In genomic region chr16:31132303-31132978, GRCh38 we compare ENCODE assay signal across 16 cellular contexts. TPM values are rescaled to one million over a fixed set of nuclear protein-coding genes. Genes with fewer than 3 reads are reported as not detected.
DNase-seq lines count a peak whose midpoint lies in the region; ATAC-seq and TF ChIP-seq lines count a peak whose summit lies in the region.
"Had no signal": no experiment of that assay in that cellular context is flagged by ENCODE, and none has a peak within 500 bp of the region (broad histone marks: within the 10 kb centered on the region; RNA-seq: fewer than 3 reads in every experiment).

No MANE protein-coding gene starts in this region.

- CTCF ChIA-PET in CD4-positive, alpha-beta T cell (lab: Charles Lee) = no interaction called here

- no peak for TF ChIP-seq CTCF in CD4-positive, alpha-beta T cell (IDR thresholded peaks at IDR 0.05)
- TF ChIP-seq CTCF in body of pancreas (IDR thresholded peaks at IDR 0.05) (no peak), neural crest cell (conservative IDR thresholded peaks at IDR 0.05) (no peak)

- H3K4me3 Mint-ChIP-seq in CD4-positive, alpha-beta T cell = no peak overlapping the region
- no peak overlapping the region for H3K4me3 Mint-ChIP-seq in neural crest cell

- no peaks in the 10 kb centered on the region for H3K9me3 ChIP-seq in CD4-positive, alpha-beta T cell (ENCODE audit: control insufficient read depth, low read length)
- no peaks in the 10 kb centered on the region for H3K9me3 ChIP-seq in body of pancreas
- H3K9me3 ChIP-seq in effector memory CD4-positive, alpha-beta T cell (ENCODE audit: control insufficient read depth, low read length) = no peaks in the 10 kb centered on the region
- H3K9me3 ChIP-seq: esophagus muscularis mucosa, upper lobe of right lung had no signal

- H3K4me3 ChIP-seq in body of pancreas = no peak overlapping the region
- H3K4me3 ChIP-seq in effector memory CD4-positive, alpha-beta T cell (ENCODE audit: insufficient read depth, low read depth, low read length, poor library complexity, severe bottlenecking) = no peak overlapping the region
- H3K4me3 ChIP-seq: esophagus muscularis mucosa had no signal

- H3K27ac ChIP-seq in CD4-positive, alpha-beta T cell (ENCODE audit: low read depth, low read length) = no peak overlapping the region
- H3K27ac ChIP-seq in body of pancreas = peak overlapping the region; percentile 89 to 98 (median 94)
- no peak overlapping the region for H3K27ac ChIP-seq in effector memory CD4-positive, alpha-beta T cell (ENCODE audit: insufficient read depth, low read length, poor library complexity, severe bottlenecking)
- H3K27ac ChIP-seq: esophagus muscularis mucosa had no signal

- H3K27me3 Mint-ChIP-seq in CD4-positive, alpha-beta T cell = no peaks in the 10 kb centered on the region
- H3K27me3 Mint-ChIP-seq in neural crest cell (ENCODE audit: low read depth) = peaks cover 12% of the 10 kb centered on the region

- ATAC-seq in CD4-positive, alpha-beta T cell (ENCODE audit: poor library complexity) = peak; percentile 15
- no peak for ATAC-seq in body of pancreas
- ATAC-seq: activated CD4-positive, CD25-positive, alpha-beta regulatory T cell treated with anti-CD3 and anti-CD28 coated beads, Interleukin-2, amount 50 U/mL, for 24 hours; upper lobe of right lung had no signal

- intact Hi-C loops in CD4-positive, alpha-beta T cell (cut with DNase I, micrococcal nuclease) = no loop called here
- intact Hi-C loops in body of pancreas (cut with DNase I) = no loop called here

- no peaks in the 10 kb centered on the region for H3K27me3 ChIP-seq in CD4-positive, alpha-beta T cell (ENCODE audit: control insufficient read depth, insufficient read depth, low read length)
- no peaks in the 10 kb centered on the region for H3K27me3 ChIP-seq in body of pancreas
- H3K27me3 ChIP-seq in effector memory CD4-positive, alpha-beta T cell (replicated peaks; ENCODE audit: control insufficient read depth, insufficient read depth, low read length, poor library complexity, severe bottlenecking) = no peaks in the 10 kb centered on the region
- H3K27me3 ChIP-seq: upper lobe of right lung had no signal

- 73 to 80% methylated on average over 13 to 17 of the region's 20 CpGs for WGBS in body of pancreas, 2 donors

- TF ChIP-seq POLR2A in body of pancreas (IDR thresholded peaks at IDR 0.05) = peak in 1 of 3 donors; percentile 3

- no peak for DNase-seq in CD4-positive, alpha-beta T cell
- DNase-seq in body of pancreas = no peak
- DNase-seq in neural crest cell (ENCODE audit: low read depth, low spot score) = no peak
- no peak for DNase-seq in middle frontal gyrus (ENCODE audit: extremely low spot score, low spot score)
- DNase-seq in NCI-H146 (lab: John Stamatoyannopoulos, UW) = no peak
- DNase-seq in effector memory CD4-positive, alpha-beta T cell = no peak
- DNase-seq: activated gamma-delta T cell treated with Interleukin-2 at 50 U/mL for 16 hours, glutamatergic neuron, mesendoderm, NCI-H1694, occipital lobe, SHP77 treated with DMSO at 0.1 percent for 48 hours, T-helper 2 cell, upper lobe of right lung had no signal

- H3K4me1 ChIP-seq in body of pancreas = peaks cover 76% of the 10 kb centered on the region
- H3K4me1 ChIP-seq in effector memory CD4-positive, alpha-beta T cell (ENCODE audit: control insufficient read depth, insufficient read depth, low read length, poor library complexity, severe bottlenecking) = no peaks in the 10 kb centered on the region

- no peaks in the 10 kb centered on the region for H3K9me3 Mint-ChIP-seq in CD4-positive, alpha-beta T cell
- no peaks in the 10 kb centered on the region for H3K9me3 Mint-ChIP-seq in neural crest cell

- H3K36me3 ChIP-seq in body of pancreas (replicated peaks in 1 of 2; ENCODE audit: insufficient read depth in 1 of 2, low read depth in 2 of 2) = peaks cover 0 to 4% of the 10 kb centered on the region in 2 donors
- H3K36me3 ChIP-seq in effector memory CD4-positive, alpha-beta T cell (ENCODE audit: control insufficient read depth, insufficient read depth, low read length) = peaks cover 32% of the 10 kb centered on the region

- peak overlapping the region; percentile 44 for H3K27ac Mint-ChIP-seq in CD4-positive, alpha-beta T cell
- peak overlapping the region; percentile 19 for H3K27ac Mint-ChIP-seq in neural crest cell (ENCODE audit: unreplicated experiment)

- H3K36me3 Mint-ChIP-seq in CD4-positive, alpha-beta T cell (ENCODE audit: low read depth) = peaks cover 52% of the 10 kb centered on the region
- H3K36me3 Mint-ChIP-seq in neural crest cell (ENCODE audit: low read depth) = no peaks in the 10 kb centered on the region

- H3K4me1 Mint-ChIP-seq in CD4-positive, alpha-beta T cell (ENCODE audit: low read depth) = no peaks in the 10 kb centered on the region
- H3K4me1 Mint-ChIP-seq in neural crest cell = peaks cover 21% of the 10 kb centered on the region

- POLR2A ChIA-PET in CD4-positive, alpha-beta T cell (lab: Charles Lee) = interaction anchor here (0.8 kb wide), 1 partner anchor 9 kb away, joined by 5 read pairs; no protein-coding TSS in a partner anchor

RNA-seq across cellular contexts. Expression of gene PRSS8, which starts 3.1 kb away (rescaled TPM):
- not detected for total RNA-seq in CD4-positive, alpha-beta T cell
- total RNA-seq in body of pancreas (10 to 100 TPM; 75.5 to 81.7 TPM), neural crest cell (not detected in 2 replicates)
- total RNA-seq: occipital lobe had no signal

RNA-seq across cellular contexts. Expression of gene KAT8, which starts 15.0 kb away (rescaled TPM):
- 100 to 1,000 TPM; 114 to 124 TPM for total RNA-seq in CD4-positive, alpha-beta T cell
- total RNA-seq in body of pancreas (10 to 100 TPM; 55.7 to 66.4 TPM), neural crest cell (72.6 and 76.9 TPM in 2 replicates)

RNA-seq across cellular contexts. Expression of gene PRSS36, which starts 17.4 kb away (rescaled TPM):
- total RNA-seq in CD4-positive, alpha-beta T cell = under 1 TPM; 0.33 to 0.56 TPM
- 10 to 100 TPM in 1 of 2 donors, under 1 TPM in 1; 0.52 to 65.3 TPM for total RNA-seq in body of pancreas
- total RNA-seq in neural crest cell = 0.68 and 1.1 TPM in 2 replicates
- total RNA-seq: occipital lobe had no signal

RNA-seq across cellular contexts. Expression of gene BCKDK, which starts 24.3 kb away (rescaled TPM):
- 1 to 10 TPM; 4.3 to 5.8 TPM for total RNA-seq in CD4-positive, alpha-beta T cell
- total RNA-seq in body of pancreas (10 to 100 TPM; 33.9 to 61.7 TPM), neural crest cell (42.4 and 43.5 TPM in 2 replicates)

RNA-seq across cellular contexts. Expression of gene VKORC1, which starts 37.8 kb away (rescaled TPM):
- 10 to 100 TPM; 19.0 to 19.2 TPM for total RNA-seq in CD4-positive, alpha-beta T cell
- total RNA-seq in body of pancreas = 100 to 1,000 TPM in 1 of 2 donors, 10 to 100 TPM in 1; 42.5 to 104 TPM
- 62.4 and 70.1 TPM in 2 replicates for total RNA-seq in neural crest cell

Comparison
In these comparisons a context has a peak if more than half of its experiments do, and no peak if none do; other contexts are left out.
1. H3K27ac ChIP-seq: peak in body of pancreas (4 of 4); none in CD4-positive, alpha-beta T cell (single experiment) and effector memory CD4-positive, alpha-beta T cell (single experiment).
2. RNA of gene PRSS8, which starts 3.1 kb away (total RNA-seq): 75.5 to 81.7 TPM in body of pancreas; not detected in neural crest cell and not detected in CD4-positive, alpha-beta T cell; every median in the first group is over 10 times any median in the second.